ENCODE assay signal across 1 cellular context in genomic region chrX:34848281-34848680, GRCh38.
TF ChIP-seq lines count a peak whose summit lies in the region.

No MANE protein-coding gene starts in this region.

TF ChIP-seq in IMR-90, 13 proteins besides CTCF, POLR2A, EP300 and RAD21 (continued from another document):
- TF ChIP-seq USF2 (IDR thresholded peaks at IDR 0.05; ENCODE audit: low read depth, low read length) (no peak), RCOR1 (IDR thresholded peaks at IDR 0.05; ENCODE audit: insufficient replicate concordance, low read length) (no peak)
